ENCODE assay signal across 21 cellular contexts in genomic region chr2:8876628-8877027, GRCh38.
"Had no signal": no experiment of that assay in that cellular context is flagged by ENCODE, and none has a peak within 500 bp of the region (broad histone marks: within the 10 kb centered on the region; RNA-seq: fewer than 3 reads in every experiment).

No MANE protein-coding gene starts in this region.

- H3K36me3 ChIP-seq: left ventricle myocardium inferior, lower lobe of right lung, prostate gland had no signal

- H3K79me2 ChIP-seq: parathyroid adenoma had no signal

- FAIRE-seq: colon, islet of Langerhans had no signal

- H3K9ac ChIP-seq: parathyroid adenoma had no signal

- H3K27me3 ChIP-seq: esophagus squamous epithelium, gastroesophageal sphincter, sigmoid colon had no signal

- H3K4me2 ChIP-seq: smooth muscle cell had no signal

- H3K4me1 ChIP-seq: esophagus squamous epithelium, left ventricle myocardium inferior, lower lobe of right lung, parathyroid adenoma, prostate gland, sigmoid colon had no signal

- H3K9me3 ChIP-seq: esophagus squamous epithelium, gastroesophageal sphincter, left ventricle myocardium inferior, lower lobe of right lung, prostate gland, sigmoid colon had no signal

- H3K27ac ChIP-seq: esophagus squamous epithelium, gastroesophageal sphincter, left ventricle myocardium inferior, lower lobe of right lung, parathyroid adenoma, prostate gland, sigmoid colon had no signal

- H3K4me3 ChIP-seq: esophagus squamous epithelium, gastroesophageal sphincter, left ventricle myocardium inferior, lower lobe of right lung, prostate gland, sigmoid colon, smooth muscle cell had no signal

- H2AFZ ChIP-seq: parathyroid adenoma had no signal

- DNase-seq: esophagus squamous epithelium; foreskin fibroblast; head of caudate nucleus; hippocampal formation; left cardiac atrium; left ventricle myocardium inferior; lower lobe of right lung; mesendoderm; naive B cell; nephron progenitor cell; retina; sigmoid colon; stimulated activated CD4-positive, alpha-beta T cell treated with anti-CD3 and anti-CD28 coated beads, Interleukin-2, amount 100 ng/mL, for 48 hours; stimulated activated naive CD4-positive, alpha-beta T cell treated with Interleukin-2 at 50 U/mL for 16 hours; trophoblast cell had no signal

- ATAC-seq: gastroesophageal sphincter, left cardiac atrium, lower lobe of right lung had no signal
